8 cellular contexts compared by ENCODE assay signal in the genomic region with DNA sequence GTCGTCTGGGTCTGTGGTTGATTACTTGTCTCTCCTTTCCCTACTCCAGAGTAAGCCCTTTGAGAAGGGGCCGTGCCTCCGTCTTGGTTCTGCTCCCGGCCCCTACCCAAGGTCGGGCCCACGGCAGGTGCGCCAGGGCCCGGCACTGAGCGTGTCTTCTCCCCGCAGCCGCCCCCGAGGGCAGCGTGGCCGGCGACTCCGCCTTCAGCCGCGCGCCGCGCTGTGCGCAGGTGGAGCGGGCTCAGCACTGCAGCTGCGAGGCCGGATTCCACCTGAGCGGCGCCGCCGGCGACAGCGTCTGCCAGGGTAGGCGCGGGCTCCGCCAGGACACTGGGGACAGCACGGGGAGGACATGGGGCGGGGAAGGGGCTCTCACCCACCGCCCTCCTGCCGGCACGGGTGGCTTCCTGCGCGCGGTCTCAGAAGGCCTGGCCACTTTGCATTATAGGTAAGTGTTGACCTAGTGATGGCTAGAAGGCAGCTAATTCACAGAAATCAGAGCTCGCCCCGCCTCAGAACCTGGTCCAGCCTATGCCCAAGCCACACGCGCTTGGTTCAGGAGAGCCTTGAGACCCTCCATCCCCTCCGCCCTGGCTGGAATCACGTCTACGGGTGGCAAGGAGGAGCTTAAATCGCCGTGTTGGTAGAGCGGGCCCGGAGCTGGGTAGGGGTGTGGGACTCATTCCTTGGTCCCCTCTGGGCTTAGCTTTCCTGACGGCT. TPM values are rescaled to one million over a fixed set of nuclear protein-coding genes. Genes with fewer than 3 reads are reported as not detected.
DNase-seq lines count a peak whose midpoint lies in the region; ATAC-seq and TF ChIP-seq lines count a peak whose summit lies in the region.

No MANE protein-coding gene starts in this region.

- H3K4me1 ChIP-seq in HUES6 (ENCODE audit: control insufficient read depth, insufficient read depth, low read length) = peaks cover 3% of the 10 kb centered on the region; the same call in 1 of the 2 replicates
- no peaks in the 10 kb centered on the region for H3K4me1 ChIP-seq in gastrocnemius medialis

- ATAC-seq in activated CD4-positive, CD25-positive, alpha-beta regulatory T cell treated with anti-CD3 and anti-CD28 coated beads, Interleukin-2, amount 50 U/mL, for 24 hours = peak; percentile 73 to 75
- ATAC-seq in gastrocnemius medialis (no peak), HG02571 (IDR thresholded peaks at IDR 0.05; ENCODE audit: unreplicated experiment) (no peak), GM21825 (IDR thresholded peaks at IDR 0.05; ENCODE audit: unreplicated experiment) (no peak), GM18868 (IDR thresholded peaks at IDR 0.05; ENCODE audit: unreplicated experiment) (no peak)

- H3K27ac ChIP-seq in HUES6 (ENCODE audit: low read depth, low read length) (no peak overlapping the region), gastrocnemius medialis (no peak overlapping the region)

- TF ChIP-seq CTCF in gastrocnemius medialis (IDR thresholded peaks at IDR 0.05 in 4 of 5, conservative IDR thresholded peaks at IDR 0.05 in 1 of 5) = no peak

- TF ChIP-seq POLR2A in gastrocnemius medialis (IDR thresholded peaks at IDR 0.05) = no peak

- peaks cover 33% of the 10 kb centered on the region for H3K27me3 ChIP-seq in HUES6 (ENCODE audit: control insufficient read depth, insufficient read depth, low read length)
- peaks cover 0 to 4% (median 0%) of the 10 kb centered on the region in 3 donors for H3K27me3 ChIP-seq in gastrocnemius medialis

- in situ Hi-C loops in gastrocnemius medialis (cut with MboI; ENCODE audit: low sequenced_read_pairs in 4 of 4) = no loop called here

- no peak overlapping the region for H3K9ac ChIP-seq in HUES6 (ENCODE audit: low read length)

- H3K9me3 ChIP-seq in HUES6 (ENCODE audit: control insufficient read depth, insufficient read depth, low read depth, low read length) (no peaks in the 10 kb centered on the region), gastrocnemius medialis (no peaks in the 10 kb centered on the region)

- H3K4me3 ChIP-seq in HUES6 (ENCODE audit: low read depth, low read length) = peak overlapping the region; percentile 39
- no peak overlapping the region for H3K4me3 ChIP-seq in gastrocnemius medialis

- no peaks in the 10 kb centered on the region for H3K36me3 ChIP-seq in HUES6 (ENCODE audit: control insufficient read depth, insufficient read depth, low read length)
- H3K36me3 ChIP-seq in gastrocnemius medialis = no peaks in the 10 kb centered on the region

- DNase-seq in effector CD4-positive, alpha-beta T cell = peak; percentile 59
- peak; percentile 57 to 65 for DNase-seq in stimulated activated CD4-positive, alpha-beta T cell treated with anti-CD3 and anti-CD28 coated beads, Interleukin-15, amount 100 ng/mL, for 1 hour (ENCODE audit: low read depth in 1 of 2, low spot score in 1 of 2)
- no peak for DNase-seq in gastrocnemius medialis

- intact Hi-C loops in gastrocnemius medialis (cut with DNase I; ENCODE audit: low total_unique reads) = no loop called here

RNA-seq across cellular contexts. Expression of a gene that starts 43.5 kb away (rescaled TPM):
- 1 to 10 TPM in 1 of 4 donors, under 1 TPM in 3; 0.41 to 3.3 (median 0.54) TPM for total RNA-seq in gastrocnemius medialis

Comparison
In these comparisons a context has a peak if more than half of its experiments do, and no peak if none do; other contexts are left out.
1. ATAC-seq: peak in activated CD4-positive, CD25-positive, alpha-beta regulatory T cell treated with anti-CD3 and anti-CD28 coated beads, Interleukin-2, amount 50 U/mL, for 24 hours (2 of 2); none in gastrocnemius medialis (0 of 2), HG02571 (single experiment), GM21825 (single experiment) and GM18868 (single experiment).
2. DNase-seq: peak in effector CD4-positive, alpha-beta T cell (single experiment) and stimulated activated CD4-positive, alpha-beta T cell treated with anti-CD3 and anti-CD28 coated beads, Interleukin-15, amount 100 ng/mL, for 1 hour (2 of 2); none in gastrocnemius medialis (0 of 2).